In the genomic region with DNA sequence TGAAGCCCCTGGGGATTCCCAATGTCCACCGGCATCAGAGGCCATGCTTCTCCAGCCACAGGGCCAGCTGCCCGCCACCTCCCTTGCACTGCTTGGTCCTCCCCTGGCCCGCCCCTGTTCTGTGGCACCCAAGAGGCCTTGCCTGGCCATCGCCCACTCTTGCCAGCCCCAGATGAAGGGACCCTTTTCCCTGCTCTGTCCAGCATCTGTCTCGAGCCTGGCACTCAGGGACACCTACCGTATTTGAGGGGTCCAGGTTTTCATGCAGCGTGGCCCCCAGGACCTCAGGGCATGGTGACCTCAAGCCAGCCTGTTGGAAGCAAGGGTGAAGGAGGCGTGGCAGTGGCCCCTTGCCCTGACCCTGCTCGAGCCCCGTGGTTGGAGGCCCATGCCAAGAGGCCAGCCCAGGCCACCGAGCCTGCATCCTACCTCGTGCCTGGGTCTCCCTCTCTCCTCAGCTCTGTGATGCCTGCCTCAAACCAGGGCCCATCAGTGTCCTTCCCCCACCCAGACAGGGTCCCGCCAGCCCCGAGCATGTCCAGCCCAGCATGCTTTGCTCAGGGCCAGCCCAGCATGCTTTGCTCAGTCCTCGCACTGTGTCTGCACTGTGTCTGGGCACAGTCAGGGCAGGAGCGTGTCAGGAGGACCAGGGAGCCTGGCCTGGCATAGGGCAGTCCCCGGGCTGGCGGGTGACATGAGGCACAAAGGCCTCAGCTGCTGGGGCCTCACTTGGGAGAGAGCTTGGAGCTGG, we compare ENCODE assay signal across 1 cellular context.
A peak's percentile ranks its signal among the peaks of the same experiment; 100 is the strongest.
TF ChIP-seq lines count a peak whose summit lies in the region.

No MANE protein-coding gene starts in this region.

TF ChIP-seq in HepG2, 621 proteins besides CTCF, POLR2A, EP300 and RAD21 (continued from another document and continues in another):
- TF ChIP-seq, protein P1, sequence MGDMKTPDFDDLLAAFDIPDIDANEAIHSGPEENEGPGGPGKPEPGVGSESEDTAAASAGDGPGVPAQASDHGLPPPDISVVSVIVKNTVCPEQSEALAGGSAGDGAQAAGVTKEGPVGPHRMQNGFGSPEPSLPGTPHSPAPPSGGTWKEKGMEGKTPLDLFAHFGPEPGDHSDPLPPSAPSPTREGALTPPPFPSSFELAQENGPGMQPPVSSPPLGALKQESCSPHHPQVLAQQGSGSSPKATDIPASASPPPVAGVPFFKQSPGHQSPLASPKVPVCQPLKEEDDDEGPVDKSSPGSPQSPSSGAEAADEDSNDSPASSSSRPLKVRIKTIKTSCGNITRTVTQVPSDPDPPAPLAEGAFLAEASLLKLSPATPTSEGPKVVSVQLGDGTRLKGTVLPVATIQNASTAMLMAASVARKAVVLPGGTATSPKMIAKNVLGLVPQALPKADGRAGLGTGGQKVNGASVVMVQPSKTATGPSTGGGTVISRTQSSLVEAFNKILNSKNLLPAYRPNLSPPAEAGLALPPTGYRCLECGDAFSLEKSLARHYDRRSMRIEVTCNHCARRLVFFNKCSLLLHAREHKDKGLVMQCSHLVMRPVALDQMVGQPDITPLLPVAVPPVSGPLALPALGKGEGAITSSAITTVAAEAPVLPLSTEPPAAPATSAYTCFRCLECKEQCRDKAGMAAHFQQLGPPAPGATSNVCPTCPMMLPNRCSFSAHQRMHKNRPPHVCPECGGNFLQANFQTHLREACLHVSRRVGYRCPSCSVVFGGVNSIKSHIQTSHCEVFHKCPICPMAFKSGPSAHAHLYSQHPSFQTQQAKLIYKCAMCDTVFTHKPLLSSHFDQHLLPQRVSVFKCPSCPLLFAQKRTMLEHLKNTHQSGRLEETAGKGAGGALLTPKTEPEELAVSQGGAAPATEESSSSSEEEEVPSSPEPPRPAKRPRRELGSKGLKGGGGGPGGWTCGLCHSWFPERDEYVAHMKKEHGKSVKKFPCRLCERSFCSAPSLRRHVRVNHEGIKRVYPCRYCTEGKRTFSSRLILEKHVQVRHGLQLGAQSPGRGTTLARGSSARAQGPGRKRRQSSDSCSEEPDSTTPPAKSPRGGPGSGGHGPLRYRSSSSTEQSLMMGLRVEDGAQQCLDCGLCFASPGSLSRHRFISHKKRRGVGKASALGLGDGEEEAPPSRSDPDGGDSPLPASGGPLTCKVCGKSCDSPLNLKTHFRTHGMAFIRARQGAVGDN (CRISPR knock-in tag; IDR thresholded peaks at IDR 0.05): peak; percentile 78
- TF ChIP-seq PCBP1 (IDR thresholded peaks at IDR 0.05; ENCODE audit: borderline replicate concordance, low read depth, low read length) (no peak), TMF1 (CRISPR knock-in tag; IDR thresholded peaks at IDR 0.05; ENCODE audit: low read depth) (no peak), ZNF790 (CRISPR knock-in tag; IDR thresholded peaks at IDR 0.05; ENCODE audit: borderline replicate concordance) (no peak), ZNF451 (CRISPR knock-in tag; IDR thresholded peaks at IDR 0.05) (peak; percentile 13; the same call in 1 of the 2 replicates), ZNF644 (CRISPR knock-in tag; IDR thresholded peaks at IDR 0.05; ENCODE audit: low read depth) (no peak), BRD4 (CRISPR knock-in tag; IDR thresholded peaks at IDR 0.05) (peak; percentile 40; the same call in 1 of the 2 replicates), HDAC6 (IDR thresholded peaks at IDR 0.05; ENCODE audit: low read depth, low read length) (no peak), ZNF329 (CRISPR knock-in tag; IDR thresholded peaks at IDR 0.05; ENCODE audit: low read depth) (no peak), EHMT2 (IDR thresholded peaks at IDR 0.05; ENCODE audit: borderline replicate concordance, low read depth, low read length) (no peak), CENPT (CRISPR knock-in tag; IDR thresholded peaks at IDR 0.05; ENCODE audit: low read depth) (no peak), RARA (CRISPR knock-in tag; IDR thresholded peaks at IDR 0.05) (no peak), RFX5 (IDR thresholded peaks at IDR 0.05; ENCODE audit: low read depth, low read length) (no peak), NCOA2 (CRISPR knock-in tag; IDR thresholded peaks at IDR 0.05) (no peak), EED (CRISPR knock-in tag; IDR thresholded peaks at IDR 0.05) (no peak; the same call in 1 of the 2 replicates), ZNF34 (CRISPR knock-in tag; IDR thresholded peaks at IDR 0.05; ENCODE audit: borderline replicate concordance) (no peak), NFKB2 (CRISPR knock-in tag; IDR thresholded peaks at IDR 0.05; ENCODE audit: borderline replicate concordance) (no peak), ZNF670 (CRISPR knock-in tag; IDR thresholded peaks at IDR 0.05; ENCODE audit: borderline replicate concordance) (no peak), REL (CRISPR knock-in tag; conservative IDR thresholded peaks at IDR 0.05) (no peak), REPIN1 (CRISPR knock-in tag; IDR thresholded peaks at IDR 0.05; ENCODE audit: borderline replicate concordance, low read depth) (peak; percentile 37; the same call in 1 of the 2 replicates), ZNF510 (CRISPR knock-in tag; IDR thresholded peaks at IDR 0.05; ENCODE audit: low read depth) (no peak), ZC3H4 (CRISPR knock-in tag; IDR thresholded peaks at IDR 0.05; ENCODE audit: borderline replicate concordance) (no peak), RBM22 (optimal IDR thresholded peaks at IDR 0.05; ENCODE audit: low read length) (no peak), MXI1 (IDR thresholded peaks at IDR 0.05; ENCODE audit: borderline replicate concordance, low read depth, low read length) (no peak), ZNF274 (CRISPR knock-in tag; IDR thresholded peaks at IDR 0.05) (0 out of 2 replicates have a peak, but pooled peaks have one; percentile 50), ZNF652 (CRISPR knock-in tag; IDR thresholded peaks at IDR 0.05; ENCODE audit: borderline replicate concordance, low read depth) (no peak), SRF (IDR thresholded peaks at IDR 0.05; ENCODE audit: low read depth, low read length) (no peak), EEA1 (CRISPR knock-in tag; IDR thresholded peaks at IDR 0.05; ENCODE audit: borderline replicate concordance) (0 out of 2 replicates have a peak, but pooled peaks have one; percentile 59), HIVEP1 (CRISPR knock-in tag; IDR thresholded peaks at IDR 0.05) (no peak), HOXA3 (CRISPR knock-in tag; IDR thresholded peaks at IDR 0.05) (0 out of 2 replicates have a peak, but pooled peaks have one; percentile 44), HNF4G (IDR thresholded peaks at IDR 0.05; ENCODE audit: borderline replicate concordance, low read depth, low read length) (no peak), HNF4G (CRISPR knock-in tag; IDR thresholded peaks at IDR 0.05; ENCODE audit: borderline replicate concordance, low read depth) (no peak), ZMYM2 (CRISPR knock-in tag; IDR thresholded peaks at IDR 0.05) (no peak)
- TF ChIP-seq, protein P2, sequence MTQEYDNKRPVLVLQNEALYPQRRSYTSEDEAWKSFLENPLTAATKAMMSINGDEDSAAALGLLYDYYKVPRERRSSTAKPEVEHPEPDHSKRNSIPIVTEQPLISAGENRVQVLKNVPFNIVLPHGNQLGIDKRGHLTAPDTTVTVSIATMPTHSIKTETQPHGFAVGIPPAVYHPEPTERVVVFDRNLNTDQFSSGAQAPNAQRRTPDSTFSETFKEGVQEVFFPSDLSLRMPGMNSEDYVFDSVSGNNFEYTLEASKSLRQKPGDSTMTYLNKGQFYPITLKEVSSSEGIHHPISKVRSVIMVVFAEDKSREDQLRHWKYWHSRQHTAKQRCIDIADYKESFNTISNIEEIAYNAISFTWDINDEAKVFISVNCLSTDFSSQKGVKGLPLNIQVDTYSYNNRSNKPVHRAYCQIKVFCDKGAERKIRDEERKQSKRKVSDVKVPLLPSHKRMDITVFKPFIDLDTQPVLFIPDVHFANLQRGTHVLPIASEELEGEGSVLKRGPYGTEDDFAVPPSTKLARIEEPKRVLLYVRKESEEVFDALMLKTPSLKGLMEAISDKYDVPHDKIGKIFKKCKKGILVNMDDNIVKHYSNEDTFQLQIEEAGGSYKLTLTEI (CRISPR knock-in tag; conservative IDR thresholded peaks at IDR 0.05): no peak
- TF ChIP-seq, protein P3, sequence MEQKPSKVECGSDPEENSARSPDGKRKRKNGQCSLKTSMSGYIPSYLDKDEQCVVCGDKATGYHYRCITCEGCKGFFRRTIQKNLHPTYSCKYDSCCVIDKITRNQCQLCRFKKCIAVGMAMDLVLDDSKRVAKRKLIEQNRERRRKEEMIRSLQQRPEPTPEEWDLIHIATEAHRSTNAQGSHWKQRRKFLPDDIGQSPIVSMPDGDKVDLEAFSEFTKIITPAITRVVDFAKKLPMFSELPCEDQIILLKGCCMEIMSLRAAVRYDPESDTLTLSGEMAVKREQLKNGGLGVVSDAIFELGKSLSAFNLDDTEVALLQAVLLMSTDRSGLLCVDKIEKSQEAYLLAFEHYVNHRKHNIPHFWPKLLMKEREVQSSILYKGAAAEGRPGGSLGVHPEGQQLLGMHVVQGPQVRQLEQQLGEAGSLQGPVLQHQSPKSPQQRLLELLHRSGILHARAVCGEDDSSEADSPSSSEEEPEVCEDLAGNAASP (CRISPR knock-in tag; IDR thresholded peaks at IDR 0.05; ENCODE audit: borderline replicate concordance): peak; percentile 28; the same call in 1 of the 2 replicates
- TF ChIP-seq, protein P4, sequence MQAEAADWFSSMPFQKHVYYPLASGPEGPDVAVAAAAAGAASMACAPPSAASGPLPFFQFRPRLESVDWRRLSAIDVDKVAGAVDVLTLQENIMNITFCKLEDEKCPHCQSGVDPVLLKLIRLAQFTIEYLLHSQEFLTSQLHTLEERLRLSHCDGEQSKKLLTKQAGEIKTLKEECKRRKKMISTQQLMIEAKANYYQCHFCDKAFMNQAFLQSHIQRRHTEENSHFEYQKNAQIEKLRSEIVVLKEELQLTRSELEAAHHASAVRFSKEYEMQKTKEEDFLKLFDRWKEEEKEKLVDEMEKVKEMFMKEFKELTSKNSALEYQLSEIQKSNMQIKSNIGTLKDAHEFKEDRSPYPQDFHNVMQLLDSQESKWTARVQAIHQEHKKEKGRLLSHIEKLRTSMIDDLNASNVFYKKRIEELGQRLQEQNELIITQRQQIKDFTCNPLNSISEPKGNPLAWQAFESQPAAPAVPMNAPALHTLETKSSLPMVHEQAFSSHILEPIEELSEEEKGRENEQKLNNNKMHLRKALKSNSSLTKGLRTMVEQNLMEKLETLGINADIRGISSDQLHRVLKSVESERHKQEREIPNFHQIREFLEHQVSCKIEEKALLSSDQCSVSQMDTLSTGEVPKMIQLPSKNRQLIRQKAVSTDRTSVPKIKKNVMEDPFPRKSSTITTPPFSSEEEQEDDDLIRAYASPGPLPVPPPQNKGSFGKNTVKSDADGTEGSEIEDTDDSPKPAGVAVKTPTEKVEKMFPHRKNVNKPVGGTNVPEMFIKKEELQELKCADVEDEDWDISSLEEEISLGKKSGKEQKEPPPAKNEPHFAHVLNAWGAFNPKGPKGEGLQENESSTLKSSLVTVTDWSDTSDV (CRISPR knock-in tag; IDR thresholded peaks at IDR 0.05): no peak
- TF ChIP-seq, protein P5, sequence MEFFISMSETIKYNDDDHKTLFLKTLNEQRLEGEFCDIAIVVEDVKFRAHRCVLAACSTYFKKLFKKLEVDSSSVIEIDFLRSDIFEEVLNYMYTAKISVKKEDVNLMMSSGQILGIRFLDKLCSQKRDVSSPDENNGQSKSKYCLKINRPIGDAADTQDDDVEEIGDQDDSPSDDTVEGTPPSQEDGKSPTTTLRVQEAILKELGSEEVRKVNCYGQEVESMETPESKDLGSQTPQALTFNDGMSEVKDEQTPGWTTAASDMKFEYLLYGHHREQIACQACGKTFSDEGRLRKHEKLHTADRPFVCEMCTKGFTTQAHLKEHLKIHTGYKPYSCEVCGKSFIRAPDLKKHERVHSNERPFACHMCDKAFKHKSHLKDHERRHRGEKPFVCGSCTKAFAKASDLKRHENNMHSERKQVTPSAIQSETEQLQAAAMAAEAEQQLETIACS (CRISPR knock-in tag; IDR thresholded peaks at IDR 0.05): peak; percentile 23; the same call in 1 of the 2 replicates
- TF ChIP-seq, protein P6, sequence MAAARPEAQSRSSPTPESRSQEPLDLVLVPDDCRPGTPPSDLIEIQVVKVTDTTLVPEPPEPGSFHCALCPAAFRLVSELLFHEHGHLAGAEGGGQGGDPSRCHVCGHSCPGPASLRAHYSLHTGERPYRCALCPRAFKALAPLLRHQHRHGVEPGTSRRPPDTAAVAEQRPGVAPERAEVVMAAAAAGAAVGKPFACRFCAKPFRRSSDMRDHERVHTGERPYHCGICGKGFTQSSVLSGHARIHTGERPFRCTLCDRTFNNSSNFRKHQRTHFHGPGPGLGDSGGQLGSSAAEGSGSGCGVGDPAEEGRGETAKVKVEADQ (CRISPR knock-in tag; IDR thresholded peaks at IDR 0.05; ENCODE audit: borderline replicate concordance): 0 out of 2 replicates have a peak, but pooled peaks have one; percentile 51
- TF ChIP-seq, protein P7, sequence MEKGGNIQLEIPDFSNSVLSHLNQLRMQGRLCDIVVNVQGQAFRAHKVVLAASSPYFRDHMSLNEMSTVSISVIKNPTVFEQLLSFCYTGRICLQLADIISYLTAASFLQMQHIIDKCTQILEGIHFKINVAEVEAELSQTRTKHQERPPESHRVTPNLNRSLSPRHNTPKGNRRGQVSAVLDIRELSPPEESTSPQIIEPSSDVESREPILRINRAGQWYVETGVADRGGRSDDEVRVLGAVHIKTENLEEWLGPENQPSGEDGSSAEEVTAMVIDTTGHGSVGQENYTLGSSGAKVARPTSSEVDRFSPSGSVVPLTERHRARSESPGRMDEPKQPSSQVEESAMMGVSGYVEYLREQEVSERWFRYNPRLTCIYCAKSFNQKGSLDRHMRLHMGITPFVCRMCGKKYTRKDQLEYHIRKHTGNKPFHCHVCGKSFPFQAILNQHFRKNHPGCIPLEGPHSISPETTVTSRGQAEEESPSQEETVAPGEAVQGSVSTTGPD (CRISPR knock-in tag; IDR thresholded peaks at IDR 0.05): no peak
- TF ChIP-seq, protein P8, sequence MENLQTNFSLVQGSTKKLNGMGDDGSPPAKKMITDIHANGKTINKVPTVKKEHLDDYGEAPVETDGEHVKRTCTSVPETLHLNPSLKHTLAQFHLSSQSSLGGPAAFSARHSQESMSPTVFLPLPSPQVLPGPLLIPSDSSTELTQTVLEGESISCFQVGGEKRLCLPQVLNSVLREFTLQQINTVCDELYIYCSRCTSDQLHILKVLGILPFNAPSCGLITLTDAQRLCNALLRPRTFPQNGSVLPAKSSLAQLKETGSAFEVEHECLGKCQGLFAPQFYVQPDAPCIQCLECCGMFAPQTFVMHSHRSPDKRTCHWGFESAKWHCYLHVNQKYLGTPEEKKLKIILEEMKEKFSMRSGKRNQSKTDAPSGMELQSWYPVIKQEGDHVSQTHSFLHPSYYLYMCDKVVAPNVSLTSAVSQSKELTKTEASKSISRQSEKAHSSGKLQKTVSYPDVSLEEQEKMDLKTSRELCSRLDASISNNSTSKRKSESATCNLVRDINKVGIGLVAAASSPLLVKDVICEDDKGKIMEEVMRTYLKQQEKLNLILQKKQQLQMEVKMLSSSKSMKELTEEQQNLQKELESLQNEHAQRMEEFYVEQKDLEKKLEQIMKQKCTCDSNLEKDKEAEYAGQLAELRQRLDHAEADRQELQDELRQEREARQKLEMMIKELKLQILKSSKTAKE (CRISPR knock-in tag; IDR thresholded peaks at IDR 0.05; ENCODE audit: borderline replicate concordance): no peak
- TF ChIP-seq, protein P9, sequence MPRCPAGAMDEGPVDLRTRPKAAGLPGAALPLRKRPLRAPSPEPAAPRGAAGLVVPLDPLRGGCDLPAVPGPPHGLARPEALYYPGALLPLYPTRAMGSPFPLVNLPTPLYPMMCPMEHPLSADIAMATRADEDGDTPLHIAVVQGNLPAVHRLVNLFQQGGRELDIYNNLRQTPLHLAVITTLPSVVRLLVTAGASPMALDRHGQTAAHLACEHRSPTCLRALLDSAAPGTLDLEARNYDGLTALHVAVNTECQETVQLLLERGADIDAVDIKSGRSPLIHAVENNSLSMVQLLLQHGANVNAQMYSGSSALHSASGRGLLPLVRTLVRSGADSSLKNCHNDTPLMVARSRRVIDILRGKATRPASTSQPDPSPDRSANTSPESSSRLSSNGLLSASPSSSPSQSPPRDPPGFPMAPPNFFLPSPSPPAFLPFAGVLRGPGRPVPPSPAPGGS (CRISPR knock-in tag; IDR thresholded peaks at IDR 0.05): peak; percentile 15; the same call in 1 of the 2 replicates
